17 cellular contexts compared by ENCODE assay signal in the genomic region with DNA sequence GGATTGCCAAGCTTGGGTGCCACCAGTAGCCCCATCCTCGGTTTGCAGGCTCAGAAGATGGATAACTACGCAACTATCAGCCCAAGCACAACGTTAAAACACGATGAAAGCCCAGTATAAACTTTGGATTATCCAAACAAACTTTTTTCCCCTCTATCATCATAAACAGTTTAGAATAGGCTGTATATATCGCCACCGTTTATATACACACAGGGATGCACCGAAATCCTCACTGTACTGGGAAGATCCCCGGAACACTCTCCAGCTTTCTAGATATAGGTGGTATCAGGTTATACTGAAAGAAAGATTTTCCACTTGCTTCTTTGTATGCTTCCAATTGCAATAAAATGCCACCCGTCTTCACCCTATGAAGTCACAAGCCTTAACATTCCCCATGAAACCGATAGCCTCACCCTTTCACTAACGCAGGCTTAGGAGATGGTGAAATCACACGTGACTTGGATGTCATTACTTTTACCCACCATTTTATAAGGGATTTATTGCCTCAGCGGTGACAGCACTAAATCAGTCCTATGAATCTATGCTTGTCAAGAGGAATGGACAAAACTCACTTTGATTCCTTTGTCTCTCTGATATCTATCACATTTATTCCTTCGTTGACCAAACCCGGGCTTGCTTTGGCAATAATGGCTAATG.
DNase-seq lines count a peak whose midpoint lies in the region; ATAC-seq and TF ChIP-seq lines count a peak whose summit lies in the region.
"Had no signal": no experiment of that assay in that cellular context is flagged by ENCODE, and none has a peak within 500 bp of the region (broad histone marks: within the 10 kb centered on the region; RNA-seq: fewer than 3 reads in every experiment).

No MANE protein-coding gene starts in this region.

- TF ChIP-seq CTCF in psoas muscle (IDR thresholded peaks at IDR 0.05), result no peak
- TF ChIP-seq CTCF in Peyer's patch (IDR thresholded peaks at IDR 0.05), result no peak

- no peaks in the 10 kb centered on the region for H3K27me3 Mint-ChIP-seq in IgD-negative memory B cell
- H3K27me3 Mint-ChIP-seq in immature natural killer cell (ENCODE audit: low read depth in 3 of 3), result peaks cover 3 to 10% (median 7%) of the 10 kb centered on the region in 3 donors

- H3K4me1 Mint-ChIP-seq in IgD-negative memory B cell, result peaks cover 14 to 44% (median 31%) of the 10 kb centered on the region in 3 donors
- H3K4me1 Mint-ChIP-seq in immature natural killer cell, result peaks cover 63 to 69% of the 10 kb centered on the region in 2 donors

- H3K9me3 Mint-ChIP-seq in IgD-negative memory B cell (peaks cover 0 to 11% (median 8%) of the 10 kb centered on the region in 3 donors), immature natural killer cell (peaks cover 0 to 13% (median 0%) of the 10 kb centered on the region in 6 donors)

- H3K36me3 ChIP-seq in psoas muscle (ENCODE audit: insufficient read depth in 1 of 2, low read depth in 1 of 2) (no peaks in the 10 kb centered on the region), Peyer's patch (no peaks in the 10 kb centered on the region)
- H3K36me3 ChIP-seq: gastroesophageal sphincter, tibial nerve had no signal

- H3K36me3 Mint-ChIP-seq in IgD-negative memory B cell, result no peaks in the 10 kb centered on the region
- H3K36me3 Mint-ChIP-seq in immature natural killer cell, result peaks cover 0 to 4% (median 3%) of the 10 kb centered on the region in 3 donors

- H3K27me3 ChIP-seq in psoas muscle (ENCODE audit: insufficient read depth in 3 of 3, low read length in 2 of 3) (no peaks in the 10 kb centered on the region), Peyer's patch (no peaks in the 10 kb centered on the region)
- H3K27me3 ChIP-seq: gastroesophageal sphincter, tibial nerve had no signal

- H3K27ac Mint-ChIP-seq in IgD-negative memory B cell, result peak overlapping the region in 2 of 3 donors; percentile 20 to 27
- peak overlapping the region; percentile 0 to 98 (median 20) for H3K27ac Mint-ChIP-seq in immature natural killer cell

- H3K27ac ChIP-seq in psoas muscle, result peak overlapping the region; percentile 46
- no peak overlapping the region for H3K27ac ChIP-seq in Peyer's patch
- H3K27ac ChIP-seq: tibial nerve had no signal

- peak overlapping the region; percentile 20 for H3K4me3 ChIP-seq in psoas muscle
- H3K4me3 ChIP-seq in Peyer's patch, result no peak overlapping the region
- H3K4me3 ChIP-seq: tibial nerve had no signal

- intact Hi-C loops in psoas muscle (cut with DNase I), result loop anchor here in 1 of 2 donors (5.0 kb wide), 1 partner anchor 78 kb away; no protein-coding TSS in a partner anchor

- H3K4me1 ChIP-seq in psoas muscle (peaks cover 17% of the 10 kb centered on the region), Peyer's patch (peaks cover 0 to 21% (median 0%) of the 10 kb centered on the region in 4 donors)

- peak; percentile 91 to 96 (median 92) for ATAC-seq in psoas muscle

- H3K4me3 Mint-ChIP-seq in IgD-negative memory B cell (no peak overlapping the region), immature natural killer cell (no peak overlapping the region)

- 44 to 55% (median 46%) methylated on average over 15 of the region's 15 CpGs for WGBS in psoas muscle, 3 donors

- DNase-seq in DMS79 treated with DMSO at 0.1 percent for 48 hours (lab: John Stamatoyannopoulos, UW) (peak; percentile 87), immature natural killer cell (no peak), psoas muscle (no peak), NCI-H1436 treated with DMSO at 0.1 percent for 48 hours (lab: John Stamatoyannopoulos, UW) (no peak), Peyer's patch (no peak), NCI-H146 treated with DMSO at 0.1 percent for 48 hours (lab: John Stamatoyannopoulos, UW; ENCODE audit: unreplicated experiment) (no peak)
- DNase-seq: activated CD4-positive, alpha-beta T cell treated with anti-CD3 and anti-CD28 coated beads for 1 hour; activated gamma-delta T cell treated with Interleukin-2 at 50 U/mL for 16 hours; cerebellar nuclear complex; effector CD4-positive, alpha-beta T cell; GOT3; NCI-H226; NK-92 treated with Interleukin-12 subunit alpha and Interleukin-12 subunit beta, amount 100 ng/mL, for 24 hours; stimulated activated naive CD4-positive, alpha-beta T cell had no signal

- no peaks in the 10 kb centered on the region for H3K9me3 ChIP-seq in psoas muscle
- no peaks in the 10 kb centered on the region for H3K9me3 ChIP-seq in Peyer's patch
- H3K9me3 ChIP-seq: gastroesophageal sphincter, tibial nerve had no signal

- no peak for TF ChIP-seq POLR2A in Peyer's patch (IDR thresholded peaks at IDR 0.05)
